Comparison of ENCODE assay signal across 10 cellular contexts in the genomic region with DNA sequence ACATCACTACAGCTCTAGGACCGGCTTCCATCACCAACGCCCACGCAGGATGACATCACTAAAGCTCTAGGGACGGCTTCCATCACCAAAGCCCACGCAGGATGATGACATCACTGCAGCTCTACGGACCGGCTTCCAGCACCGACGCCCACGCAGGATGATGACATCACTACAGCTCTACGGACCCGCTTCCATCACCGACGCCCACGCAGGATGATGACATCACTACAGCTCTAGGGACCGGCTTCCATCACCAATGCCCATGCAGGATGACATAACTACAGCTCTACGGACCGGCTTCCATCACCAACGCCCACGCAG. TPM values are rescaled to one million over a fixed set of nuclear protein-coding genes. Genes with fewer than 3 reads are reported as not detected.
DNase-seq lines count a peak whose midpoint lies in the region; ATAC-seq, FAIRE-seq and TF ChIP-seq lines count a peak whose summit lies in the region.
"Not testable (repeated sequence)": the region's sequence is repeated elsewhere in the genome, so short reads cannot be mapped to it uniquely, and the experiment has no call there.
"Had no signal": no experiment of that assay in that cellular context is flagged by ENCODE, and none has a peak within 500 bp of the region (broad histone marks: within the 10 kb centered on the region; RNA-seq: fewer than 3 reads in every experiment).

No MANE protein-coding gene starts in this region.

- in situ Hi-C loops in GM12878 (cut with MboI); HepG2 (cut with HindIII; ENCODE audit: extremely low pct_ligation_motif_present, low pct_unique_long_range_greater_than_20kb): not testable (repeated sequence)

- TF ChIP-seq EP300 in GM12878 (IDR thresholded peaks at IDR 0.05; ENCODE audit: borderline replicate concordance in 1 of 2, control insufficient read depth in 1 of 2, low read depth in 2 of 2, low read length in 2 of 2); HepG2 (IDR thresholded peaks at IDR 0.05; ENCODE audit: low read depth in 2 of 2, low read length in 2 of 2); HepG2 (CRISPR knock-in tag; IDR thresholded peaks at IDR 0.05; ENCODE audit: borderline replicate concordance): not testable (repeated sequence)

- dilution Hi-C loops in endothelial cell of umbilical vein (cut with MboI; ENCODE audit: extremely low pct_ligation_motif_present, low sequenced_read_pairs) = not testable (repeated sequence)

- not testable (repeated sequence) for H3K9me3 Mint-ChIP-seq in T-helper 2 cell treated with Interferon-gamma antibody and Interleukin-4, amounts not matched to agents 5 μg/mL and 100 μg/mL, for 36 hours; activated T-helper 17 cell treated with anti-CD3 and anti-CD28 coated beads, Interleukin-2, amount 50 U/mL, for 72 hours

- SMC1A ChIA-PET in GM12878 (lab: Charles Lee; ENCODE audit: uncharacterized antibody, unreplicated experiment) = interaction anchor here (0.6 kb wide), 1 partner anchor 9 kb away, joined by 3 read pairs; no protein-coding TSS in a partner anchor

- not testable (repeated sequence) for H3K4me3 ChIP-seq in GM12878; endothelial cell of umbilical vein (replicated peaks in 1 of 3; ENCODE audit: insufficient read depth in 1 of 3, low read depth in 1 of 3, low read length in 3 of 3); HepG2 (replicated peaks in 1 of 3; ENCODE audit: insufficient read depth in 1 of 3, low read depth in 2 of 3, low read length in 3 of 3)

- not testable (repeated sequence) for ATAC-seq in activated T-helper 17 cell treated with anti-CD3 and anti-CD28 coated beads, Interleukin-2, amount 50 U/mL, for 72 hours (replicated peaks); GM12878; HepG2

- RAD21 ChIA-PET in GM12878 (lab: Charles Lee; ENCODE audit: unreplicated experiment) = not testable (repeated sequence)

- not testable (repeated sequence) for H3K4me1 Mint-ChIP-seq in T-helper 2 cell treated with Interferon-gamma antibody and Interleukin-4, amounts not matched to agents 5 μg/mL and 100 μg/mL, for 36 hours (ENCODE audit: low read depth); activated T-helper 17 cell treated with anti-CD3 and anti-CD28 coated beads, Interleukin-2, amount 50 U/mL, for 72 hours

- WGBS in GM12878 (ENCODE audit: insufficient coverage, insufficient replicate concordance, low lambda C conversion rate, missing lambda C conversion rate) = over 99% methylated on average over 20 of the region's 20 CpGs
- 93% methylated on average over 20 of the region's 20 CpGs for WGBS in HepG2 (ENCODE audit: low lambda C conversion rate)

- H3K36me3 ChIP-seq in GM12878 (ENCODE audit: control insufficient read depth in 2 of 2, insufficient read depth in 2 of 2, low read length in 1 of 2); endothelial cell of umbilical vein (ENCODE audit: control insufficient read depth in 2 of 2, extremely low read depth in 1 of 2, insufficient read depth in 2 of 2, low read length in 2 of 2): not testable (repeated sequence)
- H3K36me3 ChIP-seq in HepG2 (replicated peaks in 1 of 2; ENCODE audit: control insufficient read depth in 1 of 2, insufficient read depth in 2 of 2, low read length in 2 of 2) = peaks cover 9 to 25% of the 10 kb centered on the region in 2 experiments; a peak in 3 of 5 replicates

- TF ChIP-seq RAD21 in GM12878 (IDR thresholded peaks at IDR 0.05; ENCODE audit: insufficient read depth, low read depth, low read length); HepG2 (CRISPR knock-in tag; IDR thresholded peaks at IDR 0.05): not testable (repeated sequence)

- CTCF ChIA-PET in GM12878 (lab: Yijun Ruan, JAX); endothelial cell of umbilical vein (lab: Charles Lee); HepG2 (lab: Yijun Ruan, JAX; ENCODE audit: low intra/inter-chr PET ratio, low total read pairs): not testable (repeated sequence)

- POLR2A ChIA-PET in GM12878 (lab: Charles Lee); endothelial cell of umbilical vein (lab: Charles Lee); HepG2 (lab: Yijun Ruan, JAX): not testable (repeated sequence)

- H4K20me1 ChIP-seq in GM12878 (ENCODE audit: control insufficient read depth, insufficient read depth); endothelial cell of umbilical vein (replicated peaks; ENCODE audit: control insufficient read depth, extremely low read depth, insufficient read depth, low read length); HepG2 (ENCODE audit: insufficient read depth, low read length): not testable (repeated sequence)

- H3K9me1 ChIP-seq in endothelial cell of umbilical vein (replicated peaks; ENCODE audit: control insufficient read depth, extremely low read depth, insufficient read depth, low read length) = not testable (repeated sequence)

- H3K9ac ChIP-seq in GM12878 (ENCODE audit: control insufficient read depth, insufficient read depth, low read length); endothelial cell of umbilical vein (replicated peaks; ENCODE audit: extremely low read depth, insufficient read depth, low read length); HepG2 (ENCODE audit: insufficient read depth, low read depth, low read length): not testable (repeated sequence)

- not testable (repeated sequence) for BruUV-seq in GM12878 (replicated peaks; lab: Mats Ljungman, UMichigan); endothelial cell of umbilical vein (replicated peaks; lab: Mats Ljungman, UMichigan); HepG2 (replicated peaks; lab: Mats Ljungman, UMichigan)

- H3K4me1 ChIP-seq in GM12878 (ENCODE audit: control insufficient read depth, insufficient read depth, low read length); endothelial cell of umbilical vein (ENCODE audit: control insufficient read depth, extremely low read depth, insufficient read depth, low read length); HepG2 (ENCODE audit: insufficient read depth, low read length): not testable (repeated sequence)

- intact Hi-C loops in GM12878 (cut with micrococcal nuclease; ENCODE audit: unreplicated experiment); endothelial cell of umbilical vein (cut with micrococcal nuclease); HepG2 (cut with micrococcal nuclease; ENCODE audit: unreplicated experiment): not testable (repeated sequence)

- H3K27me3 Mint-ChIP-seq in T-helper 2 cell treated with Interferon-gamma antibody and Interleukin-4, amounts not matched to agents 5 μg/mL and 100 μg/mL, for 36 hours (ENCODE audit: low read depth); activated T-helper 17 cell treated with anti-CD3 and anti-CD28 coated beads, Interleukin-2, amount 50 U/mL, for 72 hours: not testable (repeated sequence)

- H3K4me2 ChIP-seq in GM12878 (ENCODE audit: control insufficient read depth, insufficient read depth); endothelial cell of umbilical vein (ENCODE audit: insufficient read depth, low read length); HepG2 (ENCODE audit: low read depth, low read length): not testable (repeated sequence)

- H3K36me3 Mint-ChIP-seq in T-helper 2 cell treated with Interferon-gamma antibody and Interleukin-4, amounts not matched to agents 5 μg/mL and 100 μg/mL, for 36 hours (ENCODE audit: low read depth); activated T-helper 17 cell treated with anti-CD3 and anti-CD28 coated beads, Interleukin-2, amount 50 U/mL, for 72 hours (ENCODE audit: low read depth): not testable (repeated sequence)

- H3K27me3 ChIP-seq in GM12878 (replicated peaks in 1 of 2; ENCODE audit: control insufficient read depth in 2 of 2, insufficient read depth in 2 of 2, low read length in 1 of 2); endothelial cell of umbilical vein (ENCODE audit: control insufficient read depth in 2 of 2, insufficient read depth in 2 of 2, low read length in 2 of 2); HepG2 (ENCODE audit: control insufficient read depth in 1 of 2, insufficient read depth in 2 of 2, low read length in 2 of 2): not testable (repeated sequence)

- peak; percentile 29 for DNase-seq in T-helper 2 cell treated with Interferon-gamma antibody and Interleukin-4, amounts not matched to agents 5 μg/mL and 100 μg/mL, for 36 hours (ENCODE audit: low spot score)
- DNase-seq in activated CD8-positive, alpha-beta memory T cell treated with anti-CD3 and anti-CD28 coated beads, Interleukin-2, amount 50 U/mL, for 4 hours = peak; percentile 15
- DNase-seq in GM12878 (ENCODE audit: low read depth, low spot score); endothelial cell of umbilical vein (ENCODE audit: low read depth, low spot score); HepG2 (ENCODE audit: low spot score): not testable (repeated sequence)
- DNase-seq in stimulated activated CD4-positive, alpha-beta T cell treated with anti-CD3 and anti-CD28 coated beads, Interleukin-4, amount 100 ng/mL, for 1 hour = peak; percentile 11

- H2AFZ ChIP-seq in GM12878 (ENCODE audit: control insufficient read depth, low read depth, low read length); endothelial cell of umbilical vein (ENCODE audit: low read depth, low read length); HepG2 (ENCODE audit: low read length): not testable (repeated sequence)

- peak overlapping the region; percentile 60 for H3K27ac Mint-ChIP-seq in T-helper 2 cell treated with Interferon-gamma antibody and Interleukin-4, amounts not matched to agents 5 μg/mL and 100 μg/mL, for 36 hours
- H3K27ac Mint-ChIP-seq in activated T-helper 17 cell treated with anti-CD3 and anti-CD28 coated beads, Interleukin-2, amount 50 U/mL, for 72 hours = peak overlapping the region; percentile 77

- not testable (repeated sequence) for H3K79me2 ChIP-seq in GM12878 (ENCODE audit: control insufficient read depth, insufficient read depth, low read length); endothelial cell of umbilical vein (ENCODE audit: control insufficient read depth, insufficient read depth, low read length)
- H3K79me2 ChIP-seq in HepG2 (ENCODE audit: insufficient read depth, low read length) = peaks cover 13% of the 10 kb centered on the region

- not testable (repeated sequence) for H3K27ac ChIP-seq in GM12878 (ENCODE audit: control insufficient read depth, insufficient read depth); endothelial cell of umbilical vein (ENCODE audit: insufficient read depth, low read depth, low read length); HepG2 (ENCODE audit: extremely low read length, insufficient read depth, low read length)

- not testable (repeated sequence) for H3K9me3 ChIP-seq in GM12878 (replicated peaks; ENCODE audit: control insufficient read depth, insufficient read depth, low read length); endothelial cell of umbilical vein (replicated peaks; ENCODE audit: control insufficient read depth, insufficient read depth, low read length); HepG2 (ENCODE audit: low read length)

- H3K4me3 Mint-ChIP-seq in T-helper 2 cell treated with Interferon-gamma antibody and Interleukin-4, amounts not matched to agents 5 μg/mL and 100 μg/mL, for 36 hours; activated T-helper 17 cell treated with anti-CD3 and anti-CD28 coated beads, Interleukin-2, amount 50 U/mL, for 72 hours: not testable (repeated sequence)

- TF ChIP-seq POLR2A in GM12878 (IDR thresholded peaks at IDR 0.05; ENCODE audit: low read depth, low read length); endothelial cell of umbilical vein (IDR thresholded peaks at IDR 0.05; ENCODE audit: low read depth, low read length); HepG2 (IDR thresholded peaks at IDR 0.05; ENCODE audit: insufficient read depth in 1 of 2, low read depth in 2 of 2, low read length in 2 of 2): not testable (repeated sequence)

- not testable (repeated sequence) for TF ChIP-seq CTCF in GM12878 (IDR thresholded peaks at IDR 0.05 in 2 of 3, conservative IDR thresholded peaks at IDR 0.05 in 1 of 3; ENCODE audit: control insufficient read depth in 2 of 3, extremely low read depth in 1 of 3, insufficient read depth in 1 of 3, low read depth in 3 of 3, low read length in 3 of 3); endothelial cell of umbilical vein (IDR thresholded peaks at IDR 0.05; ENCODE audit: extremely low read depth in 1 of 2, insufficient read depth in 1 of 2, low read depth in 1 of 2, low read length in 2 of 2); HepG2 (CRISPR knock-in tag; IDR thresholded peaks at IDR 0.05)

- not testable (repeated sequence) for FAIRE-seq in GM12878 (lab: Jason Lieb, UNC); endothelial cell of umbilical vein (lab: Jason Lieb, UNC); HepG2 (lab: Jason Lieb, UNC)

RNA-seq across cellular contexts. Expression of a gene that starts 27.9 kb away (rescaled TPM):
- 1 to 10 TPM in 1 of 2 donors, under 1 TPM in 1; 0.24 to 1.1 TPM for total RNA-seq in activated T-helper 17 cell treated with anti-CD3 and anti-CD28 coated beads, Interleukin-2, amount 50 U/mL, for 72 hours
- 22.4 and 23.1 TPM in 2 replicates for total RNA-seq in GM12878 (2013; cell fraction: nucleolus; rRNA removed)
- 5.3 and 5.5 TPM in 2 replicates for total RNA-seq in GM12878 (2014; rRNA removed)
- total RNA-seq in GM12878 (2014; rRNA removed; fragmentation: Illumina TruSeq; extraction: Trizol) = 1.8 and 2.2 TPM in 2 replicates
- total RNA-seq in GM12878 (2021) = 6.3 and 7.7 TPM in 2 replicates
- 3.5 TPM for polyA plus RNA-seq in GM12878 (2011; ENCODE audit: low read depth)
- 1.3 and 1.9 TPM in 2 replicates for polyA plus RNA-seq in GM12878 (2011; rRNA removed)
- polyA plus RNA-seq in GM12878 (2011; cell fraction: cytosol; rRNA removed) = 3.7 and 5.1 TPM in 2 replicates
- polyA plus RNA-seq in GM12878 (2011; cell fraction: nucleus; rRNA removed) = 7.0 and 10.0 TPM in 2 replicates
- 8.0 and 8.4 TPM in 2 replicates for polyA plus RNA-seq in GM12878 (2012)
- 0.73 and 1.4 TPM in 2 replicates for polyA plus RNA-seq in GM12878 (2014; fragmentation: Illumina TruSeq; extraction: Trizol)
- under 1 TPM; 0.03 to 0.73 TPM for polyA plus RNA-seq in GM12878 (2014; fragmentation: Nextera tagmentation; extraction: Ambion mirVana)
- 6.5 TPM in 2 replicates for polyA plus RNA-seq in GM12878 (2014; rRNA removed)
- 1 to 10 TPM; 3.0 to 5.2 TPM for polyA plus RNA-seq in GM12878 (2016; fragmentation: Nextera tagmentation; extraction: Ambion mirVana)
- polyA minus RNA-seq in GM12878 (2011; rRNA and poly(A)+ RNA removed) = 3.1 and 5.3 TPM in 2 replicates
- 2.1 and 2.3 TPM in 2 replicates for polyA minus RNA-seq in GM12878 (2011; cell fraction: cytosol; rRNA and poly(A)+ RNA removed)
- polyA minus RNA-seq in GM12878 (2011; cell fraction: nucleus; rRNA and poly(A)+ RNA removed) = 0.96 and 1.5 TPM in 2 replicates
- 0.25 and 0.77 TPM in 2 replicates for total RNA-seq in endothelial cell of umbilical vein
- 2.3 and 3.1 TPM in 2 replicates for polyA plus RNA-seq in endothelial cell of umbilical vein
- 0.89 and 1.2 TPM in 2 replicates for polyA plus RNA-seq in endothelial cell of umbilical vein (2011; cell fraction: cytosol; rRNA removed)
- polyA plus RNA-seq in endothelial cell of umbilical vein (2011; cell fraction: nucleus; rRNA removed) = 1.8 and 2.6 TPM in 2 replicates
- polyA plus RNA-seq in endothelial cell of umbilical vein (2012) = 0.74 and 1.2 TPM in 2 replicates
- polyA minus RNA-seq in endothelial cell of umbilical vein = 1.00 and 1.6 TPM in 2 replicates
- polyA minus RNA-seq in endothelial cell of umbilical vein (2011; cell fraction: cytosol; rRNA and poly(A)+ RNA removed) = 4.1 TPM
- 0.34 and 0.48 TPM in 2 replicates for polyA minus RNA-seq in endothelial cell of umbilical vein (2011; cell fraction: nucleus; rRNA and poly(A)+ RNA removed)
- 15.2 and 19.7 TPM in 2 replicates for total RNA-seq in HepG2 (2016; rRNA removed; fragmentation: Illumina TruSeq; extraction: Trizol)
- 11.8 and 14.0 TPM in 2 replicates for total RNA-seq in HepG2 (2016; cell fraction: cytosol; rRNA removed; fragmentation: Illumina TruSeq; extraction: Trizol; ENCODE audit: low read depth)
- 14.3 and 19.8 TPM in 2 replicates for total RNA-seq in HepG2 (2016; cell fraction: insoluble cytoplasmic fraction; rRNA removed; fragmentation: Illumina TruSeq; extraction: Trizol)
- total RNA-seq in HepG2 (2016; cell fraction: membrane; rRNA removed; fragmentation: Illumina TruSeq; extraction: Trizol) = 22.2 and 30.5 TPM in 2 replicates
- total RNA-seq in HepG2 (2016; cell fraction: nucleus; rRNA removed; fragmentation: Illumina TruSeq; extraction: Trizol) = 13.6 and 15.7 TPM in 2 replicates
- polyA plus RNA-seq in HepG2 (2011; rRNA removed) = 12.7 and 16.4 TPM in 2 replicates
- 14.9 and 19.2 TPM in 2 replicates for polyA plus RNA-seq in HepG2 (2011; cell fraction: cytosol; rRNA removed)
- 55.4 and 63.5 TPM in 2 replicates for polyA plus RNA-seq in HepG2 (2011; cell fraction: nucleus; rRNA removed)
- polyA plus RNA-seq in HepG2 (2012) = 10.5 and 10.7 TPM in 2 replicates
- 9.9 and 11.3 TPM in 2 replicates for polyA plus RNA-seq in HepG2 (2016; cell fraction: cytosol; fragmentation: Illumina TruSeq; extraction: Trizol; ENCODE audit: low read depth)
- 17.5 and 21.3 TPM in 2 replicates for polyA plus RNA-seq in HepG2 (2016; cell fraction: insoluble cytoplasmic fraction; fragmentation: Illumina TruSeq; extraction: Trizol; ENCODE audit: low read depth)
- polyA plus RNA-seq in HepG2 (2016; cell fraction: membrane; fragmentation: Illumina TruSeq; extraction: Trizol; ENCODE audit: low read depth) = 22.0 and 22.5 TPM in 2 replicates
- polyA plus RNA-seq in HepG2 (2016; cell fraction: nucleus; fragmentation: Illumina TruSeq; extraction: Trizol; ENCODE audit: insufficient read depth, low read depth) = 36.9 and 39.6 TPM in 2 replicates
- 7.5 and 47.4 TPM in 2 replicates for polyA minus RNA-seq in HepG2 (2011; rRNA and poly(A)+ RNA removed; ENCODE audit: low replicate concordance)
- 11.5 and 13.4 TPM in 2 replicates for polyA minus RNA-seq in HepG2 (2011; cell fraction: cytosol; rRNA and poly(A)+ RNA removed)
- 4.2 and 5.7 TPM in 2 replicates for polyA minus RNA-seq in HepG2 (2011; cell fraction: nucleus; rRNA and poly(A)+ RNA removed)
- total RNA-seq: CD4-positive, alpha-beta memory T cell; GM23338; H9 had no signal
- polyA plus RNA-seq: CD4-positive, alpha-beta memory T cell had no signal

RNA-seq across cellular contexts. Expression of a gene that starts 44.2 kb away (rescaled TPM):
- 10 to 100 TPM; 27.1 to 27.7 TPM for total RNA-seq in activated T-helper 17 cell treated with anti-CD3 and anti-CD28 coated beads, Interleukin-2, amount 50 U/mL, for 72 hours
- 22.3 and 26.6 TPM in 2 replicates for total RNA-seq in GM12878 (2013; cell fraction: nucleolus; rRNA removed)
- total RNA-seq in GM12878 (2014; rRNA removed) = 15.4 and 19.4 TPM in 2 replicates
- 16.0 and 17.6 TPM in 2 replicates for total RNA-seq in GM12878 (2014; rRNA removed; fragmentation: Illumina TruSeq; extraction: Trizol)
- total RNA-seq in GM12878 (2021) = 14.8 and 16.7 TPM in 2 replicates
- 28.4 TPM for polyA plus RNA-seq in GM12878 (2011; ENCODE audit: low read depth)
- polyA plus RNA-seq in GM12878 (2011; rRNA removed) = 30.8 and 32.5 TPM in 2 replicates
- 27.5 TPM in 2 replicates for polyA plus RNA-seq in GM12878 (2011; cell fraction: cytosol; rRNA removed)
- polyA plus RNA-seq in GM12878 (2011; cell fraction: nucleus; rRNA removed) = 22.1 and 26.6 TPM in 2 replicates
- polyA plus RNA-seq in GM12878 (2012) = 28.4 and 35.3 TPM in 2 replicates
- polyA plus RNA-seq in GM12878 (2014; fragmentation: Illumina TruSeq; extraction: Trizol) = 14.1 and 17.2 TPM in 2 replicates
- polyA plus RNA-seq in GM12878 (2014; fragmentation: Nextera tagmentation; extraction: Ambion mirVana) = 10 to 100 TPM; 34.9 to 39.9 TPM
- polyA plus RNA-seq in GM12878 (2014; rRNA removed) = 19.8 and 23.1 TPM in 2 replicates
- 10 to 100 TPM; 21.7 to 23.1 TPM for polyA plus RNA-seq in GM12878 (2016; fragmentation: Nextera tagmentation; extraction: Ambion mirVana)
- polyA minus RNA-seq in GM12878 (2011; rRNA and poly(A)+ RNA removed) = 12.7 and 16.2 TPM in 2 replicates
- polyA minus RNA-seq in GM12878 (2011; cell fraction: cytosol; rRNA and poly(A)+ RNA removed) = 5.8 and 9.6 TPM in 2 replicates
- polyA minus RNA-seq in GM12878 (2011; cell fraction: nucleus; rRNA and poly(A)+ RNA removed) = 15.6 and 20.4 TPM in 2 replicates
- 20.6 and 31.8 TPM in 2 replicates for total RNA-seq in endothelial cell of umbilical vein
- 37.6 and 40.6 TPM in 2 replicates for polyA plus RNA-seq in endothelial cell of umbilical vein
- polyA plus RNA-seq in endothelial cell of umbilical vein (2011; cell fraction: cytosol; rRNA removed) = 50.2 and 51.2 TPM in 2 replicates
- 53.1 and 54.8 TPM in 2 replicates for polyA plus RNA-seq in endothelial cell of umbilical vein (2011; cell fraction: nucleus; rRNA removed)
- 39.6 and 42.2 TPM in 2 replicates for polyA plus RNA-seq in endothelial cell of umbilical vein (2012)
- polyA minus RNA-seq in endothelial cell of umbilical vein = 19.3 and 19.8 TPM in 2 replicates
- polyA minus RNA-seq in endothelial cell of umbilical vein (2011; cell fraction: cytosol; rRNA and poly(A)+ RNA removed) = 12.5 TPM
- 19.7 and 23.8 TPM in 2 replicates for polyA minus RNA-seq in endothelial cell of umbilical vein (2011; cell fraction: nucleus; rRNA and poly(A)+ RNA removed)
- total RNA-seq in HepG2 (2016; rRNA removed; fragmentation: Illumina TruSeq; extraction: Trizol) = 140 and 171 TPM in 2 replicates
- total RNA-seq in HepG2 (2016; cell fraction: cytosol; rRNA removed; fragmentation: Illumina TruSeq; extraction: Trizol; ENCODE audit: low read depth) = 81.0 and 93.7 TPM in 2 replicates
- total RNA-seq in HepG2 (2016; cell fraction: insoluble cytoplasmic fraction; rRNA removed; fragmentation: Illumina TruSeq; extraction: Trizol) = 144 and 177 TPM in 2 replicates
- 105 and 123 TPM in 2 replicates for total RNA-seq in HepG2 (2016; cell fraction: membrane; rRNA removed; fragmentation: Illumina TruSeq; extraction: Trizol)
- 76.5 and 85.9 TPM in 2 replicates for total RNA-seq in HepG2 (2016; cell fraction: nucleus; rRNA removed; fragmentation: Illumina TruSeq; extraction: Trizol)
- polyA plus RNA-seq in HepG2 (2011; rRNA removed) = 153 and 155 TPM in 2 replicates
- polyA plus RNA-seq in HepG2 (2011; cell fraction: cytosol; rRNA removed) = 116 and 139 TPM in 2 replicates
- 105 and 133 TPM in 2 replicates for polyA plus RNA-seq in HepG2 (2011; cell fraction: nucleus; rRNA removed)
- 91.5 and 117 TPM in 2 replicates for polyA plus RNA-seq in HepG2 (2012)
- polyA plus RNA-seq in HepG2 (2016; cell fraction: cytosol; fragmentation: Illumina TruSeq; extraction: Trizol; ENCODE audit: low read depth) = 71.0 and 75.6 TPM in 2 replicates
- 158 and 167 TPM in 2 replicates for polyA plus RNA-seq in HepG2 (2016; cell fraction: insoluble cytoplasmic fraction; fragmentation: Illumina TruSeq; extraction: Trizol; ENCODE audit: low read depth)
- polyA plus RNA-seq in HepG2 (2016; cell fraction: membrane; fragmentation: Illumina TruSeq; extraction: Trizol; ENCODE audit: low read depth) = 89.5 and 100 TPM in 2 replicates
- polyA plus RNA-seq in HepG2 (2016; cell fraction: nucleus; fragmentation: Illumina TruSeq; extraction: Trizol; ENCODE audit: insufficient read depth, low read depth) = 146 and 157 TPM in 2 replicates
- polyA minus RNA-seq in HepG2 (2011; rRNA and poly(A)+ RNA removed; ENCODE audit: low replicate concordance) = 24.9 and 155 TPM in 2 replicates
- 40.2 and 55.3 TPM in 2 replicates for polyA minus RNA-seq in HepG2 (2011; cell fraction: cytosol; rRNA and poly(A)+ RNA removed)
- polyA minus RNA-seq in HepG2 (2011; cell fraction: nucleus; rRNA and poly(A)+ RNA removed) = 50.2 and 66.8 TPM in 2 replicates
